Comparison of ENCODE assay signal across 14 cellular contexts in genomic region chr7:24505968-24506367, GRCh38.
DNase-seq lines count a peak whose midpoint lies in the region; ATAC-seq, FAIRE-seq and TF ChIP-seq lines count a peak whose summit lies in the region.
"Had no signal": no experiment of that assay in that cellular context is flagged by ENCODE, and none has a peak within 500 bp of the region (broad histone marks: within the 10 kb centered on the region; RNA-seq: fewer than 3 reads in every experiment).

No MANE protein-coding gene starts in this region.

- no peak overlapping the region for H2BK120ac ChIP-seq in H1 (replicated peaks; ENCODE audit: low read depth, low read length)

- H3K79me1 ChIP-seq in H1 (ENCODE audit: low read depth, low read length): no peaks in the 10 kb centered on the region

- H3K9ac ChIP-seq in H1 (replicated peaks in 1 of 4; ENCODE audit: extremely low read depth in 1 of 4, low read depth in 3 of 4, low read length in 3 of 4): no peak overlapping the region

- no peaks in the 10 kb centered on the region for H3K23me2 ChIP-seq in H1 (ENCODE audit: low read depth, low read length)

- no peak for TF ChIP-seq POLR2A in H1 (IDR thresholded peaks at IDR 0.05; ENCODE audit: control extremely low read depth in 1 of 2, low read depth in 2 of 2, low read length in 2 of 2)

- no peak overlapping the region for H3K14ac ChIP-seq in H1 (ENCODE audit: insufficient read length)

- H3K9me3 Mint-ChIP-seq in GM23338: no peaks in the 10 kb centered on the region
- H3K9me3 Mint-ChIP-seq: CD4-positive, alpha-beta memory T cell; HFFc6 had no signal

- H2AK5ac ChIP-seq in H1 (ENCODE audit: low read depth, low read length): no peak overlapping the region

- no peak overlapping the region for H3K4ac ChIP-seq in H1 (replicated peaks; ENCODE audit: insufficient read length, low read depth, low read length)

- H3K27ac ChIP-seq in GM23338 (ENCODE audit: low read depth) (no peak overlapping the region), H1 (ENCODE audit: low read depth, low read length) (0 out of 2 replicates have a peak overlapping the region, but pooled peaks have one; percentile 12)

- no peak overlapping the region for H4K5ac ChIP-seq in H1 (ENCODE audit: insufficient read length, low read depth, low read length)

- H3K27ac Mint-ChIP-seq in GM23338: no peak overlapping the region
- H3K27ac Mint-ChIP-seq: CD4-positive, alpha-beta memory T cell; HFFc6 had no signal

- TF ChIP-seq RAD21 in H1 (IDR thresholded peaks at IDR 0.05 in 1 of 2, conservative IDR thresholded peaks at IDR 0.05 in 1 of 2; ENCODE audit: low read depth in 2 of 2, low read length in 2 of 2): no peak; a peak in 1 of 4 replicates

- 78% methylated on average over 1 of the region's 1 CpG; no CpG with 5 or more reads in 1 of the 2 experiments for WGBS in H1 (ENCODE audit: extremely low coverage in 1 of 2, insufficient coverage in 1 of 2, insufficient read length in 1 of 2, insufficient replicate concordance in 2 of 2, low coverage in 1 of 2, low lambda C conversion rate in 2 of 2, missing lambda C conversion rate in 1 of 2), 2 experiments

- H3K27me3 ChIP-seq in GM23338 (ENCODE audit: insufficient read depth) (no peaks in the 10 kb centered on the region), H1 (replicated peaks in 1 of 4; ENCODE audit: control insufficient read depth in 3 of 4, extremely low read depth in 1 of 4, insufficient read depth in 3 of 4, low read length in 3 of 4) (no peaks in the 10 kb centered on the region)

- no peak for FAIRE-seq in H1 (lab: Jason Lieb, UNC)

- TF ChIP-seq CTCF in GM23338 (conservative IDR thresholded peaks at IDR 0.05; ENCODE audit: low read depth in 2 of 2) (no peak), H1 (IDR thresholded peaks at IDR 0.05; ENCODE audit: control extremely low read depth in 1 of 3, insufficient read depth in 1 of 3, low read depth in 1 of 3, low read length in 3 of 3) (no peak)

- no peak overlapping the region for H2BK5ac ChIP-seq in H1 (ENCODE audit: low read depth, low read length)

- H3F3A ChIP-seq in GM23338 (replicated peaks; ENCODE audit: low read depth): peaks cover 5% of the 10 kb centered on the region; the same call in 1 of the 2 replicates

- peaks cover 28% of the 10 kb centered on the region for H3K4me1 Mint-ChIP-seq in GM23338
- H3K4me1 Mint-ChIP-seq: CD4-positive, alpha-beta memory T cell had no signal

- POLR2A ChIA-PET in H1 (lab: Charles Lee; ENCODE audit: partially characterized antibody): interaction anchor here (0.8 to 2.0 kb wide), 2 partner anchors 17 to 97 kb away, joined by 5 to 7 read pairs; no protein-coding TSS in a partner anchor

- H3K36me3 Mint-ChIP-seq in GM23338 (ENCODE audit: low read depth): no peaks in the 10 kb centered on the region
- H3K36me3 Mint-ChIP-seq: CD4-positive, alpha-beta memory T cell had no signal

- H3K4me2 ChIP-seq in GM23338 (peak overlapping the region; percentile 33; the same call in 1 of the 2 replicates), H1 (ENCODE audit: insufficient read depth in 1 of 2, low read depth in 2 of 2, low read length in 2 of 2) (peak overlapping the region in 1 of 2 experiments; percentile 24; a peak in 1 of 4 replicates)

- H4K91ac ChIP-seq in H1 (replicated peaks; ENCODE audit: insufficient read length, low read length): no peak overlapping the region

- no peaks in the 10 kb centered on the region for H4K20me1 ChIP-seq in GM23338 (replicated peaks; ENCODE audit: insufficient read depth)
- no peaks in the 10 kb centered on the region for H4K20me1 ChIP-seq in H1 (replicated peaks in 1 of 2; ENCODE audit: control insufficient read depth in 1 of 2, insufficient read depth in 2 of 2, low read length in 2 of 2)

- H3K4me3 ChIP-seq in GM23338: no peak overlapping the region
- no peak overlapping the region for H3K4me3 ChIP-seq in H1 (ENCODE audit: extremely low read depth in 1 of 4, insufficient read depth in 2 of 4, low read depth in 3 of 4, low read length in 4 of 4)
- H3K4me3 ChIP-seq: HAP-1 had no signal

- ATAC-seq in GM23338: peak; percentile 34; the same call in 1 of the 3 replicates
- no peak for ATAC-seq in GM18870 (IDR thresholded peaks at IDR 0.05; ENCODE audit: unreplicated experiment)
- no peak for ATAC-seq in GM21423 (IDR thresholded peaks at IDR 0.05; ENCODE audit: unreplicated experiment)
- no peak for ATAC-seq in HG03025 (IDR thresholded peaks at IDR 0.05; ENCODE audit: low FRiP score, unreplicated experiment)

- H3K4me1 ChIP-seq in GM23338 (ENCODE audit: insufficient read depth) (peaks cover 39% of the 10 kb centered on the region), H1 (replicated peaks in 1 of 4; ENCODE audit: control insufficient read depth in 3 of 4, insufficient read depth in 4 of 4, low read length in 3 of 4) (peaks cover 0 to 7% (median 2%) of the 10 kb centered on the region in 4 experiments; a peak in 5 of 7 replicates)
- H3K4me1 ChIP-seq: HAP-1 had no signal

- H3K79me2 ChIP-seq in GM23338 (replicated peaks; ENCODE audit: insufficient read depth) (no peaks in the 10 kb centered on the region), H1 (ENCODE audit: control insufficient read depth in 1 of 2, insufficient read depth in 2 of 2, low read length in 2 of 2) (no peaks in the 10 kb centered on the region)

- CTCF ChIA-PET in H1 (lab: Charles Lee; ENCODE audit: partially characterized antibody): interaction anchor here (0.9 to 1.2 kb wide), 2 partner anchors 82 to 307 kb away, joined by 3 to 4 read pairs; no protein-coding TSS in a partner anchor

- H3K27me3 Mint-ChIP-seq in GM23338 (ENCODE audit: insufficient read depth, low read depth, poor library complexity): no peaks in the 10 kb centered on the region

- H3K56ac ChIP-seq in H1 (replicated peaks; ENCODE audit: insufficient read length, low read depth, low read length): no peak overlapping the region

- no peak overlapping the region for H4K8ac ChIP-seq in H1 (ENCODE audit: extremely low read depth, insufficient read depth, low read length)

- no peak overlapping the region for H2BK15ac ChIP-seq in H1 (ENCODE audit: low read length)

- no peak overlapping the region for H3K18ac ChIP-seq in H1 (ENCODE audit: extremely low read depth, low read length)

- H2BK20ac ChIP-seq in H1 (ENCODE audit: low read length): no peak overlapping the region

- no peak overlapping the region for H2BK12ac ChIP-seq in H1 (ENCODE audit: low read depth, low read length)

- H2AFZ ChIP-seq in GM23338: no peak overlapping the region
- no peak overlapping the region for H2AFZ ChIP-seq in H1 (ENCODE audit: low read length)

- H3K36me3 ChIP-seq in GM23338 (ENCODE audit: insufficient read depth) (no peaks in the 10 kb centered on the region), H1 (ENCODE audit: control insufficient read depth in 2 of 4, insufficient read depth in 4 of 4, low read length in 3 of 4) (no peaks in the 10 kb centered on the region)
- H3K36me3 ChIP-seq: HAP-1 had no signal

- no peak overlapping the region for H3K4me3 Mint-ChIP-seq in GM23338
- H3K4me3 Mint-ChIP-seq: CD4-positive, alpha-beta memory T cell; HFFc6 had no signal

- H3K9me3 ChIP-seq in H1 (ENCODE audit: insufficient read depth in 2 of 2, low read depth in 1 of 2, low read length in 1 of 2): no peaks in the 10 kb centered on the region
- H3K9me3 ChIP-seq: HAP-1 had no signal

- no peak for TF ChIP-seq EP300 in H1 (IDR thresholded peaks at IDR 0.05; ENCODE audit: borderline replicate concordance in 1 of 2, low read depth in 2 of 2, low read length in 2 of 2)

- H3K9me2 ChIP-seq in GM23338 (ENCODE audit: insufficient read depth): no peaks in the 10 kb centered on the region

- DNase-seq in GM23338 (ENCODE audit: low spot score) (peak; percentile 15), H1 (ENCODE audit: low read depth in 1 of 2, low spot score in 2 of 2) (no peak), iPS DF 19.7 (ENCODE audit: low read depth, low spot score) (peak; percentile 35)
- DNase-seq: C1 segment of cervical spinal cord; CD4-positive, alpha-beta memory T cell; COR-L47; DMS153; DND-41; GOT3; HFFc6 had no signal

- no peak overlapping the region for H3K23ac ChIP-seq in H1 (ENCODE audit: insufficient read length)

TF ChIP-seq in H1, 55 proteins besides CTCF, POLR2A, EP300 and RAD21:
- TF ChIP-seq SAP30 (IDR thresholded peaks at IDR 0.05; ENCODE audit: insufficient read depth, insufficient replicate concordance, low read length): no peak
- no peak for TF ChIP-seq EGR1 (IDR thresholded peaks at IDR 0.05; ENCODE audit: borderline replicate concordance, low read depth, low read length)
- TF ChIP-seq NRF1 (IDR thresholded peaks at IDR 0.05; ENCODE audit: low read depth, low read length): no peak
- no peak for TF ChIP-seq SP2 (IDR thresholded peaks at IDR 0.05; ENCODE audit: low read length)
- no peak for TF ChIP-seq JUND (IDR thresholded peaks at IDR 0.05; ENCODE audit: low read length)
- no peak for TF ChIP-seq RFX5 (IDR thresholded peaks at IDR 0.05; ENCODE audit: borderline replicate concordance, low read depth, low read length)
- TF ChIP-seq TCF12 (IDR thresholded peaks at IDR 0.05; ENCODE audit: low read depth, low read length): no peak
- TF ChIP-seq NANOG (IDR thresholded peaks at IDR 0.05; ENCODE audit: insufficient read depth, low read depth, low read length, poor library complexity, severe bottlenecking): no peak
- TF ChIP-seq CEBPB (IDR thresholded peaks at IDR 0.05; ENCODE audit: low read depth, low read length): no peak
- no peak for TF ChIP-seq CHD1 (IDR thresholded peaks at IDR 0.05; ENCODE audit: low read depth, low read length)
- no peak for TF ChIP-seq MAX (IDR thresholded peaks at IDR 0.05)
- no peak for TF ChIP-seq KDM4A (IDR thresholded peaks at IDR 0.05; ENCODE audit: low read depth, low read length, severe bottlenecking)
- TF ChIP-seq RNF2 (IDR thresholded peaks at IDR 0.05; ENCODE audit: borderline replicate concordance, low read depth, low read length, missing control alignments, poor library complexity, severe bottlenecking): no peak
- no peak for TF ChIP-seq ASH2L (IDR thresholded peaks at IDR 0.05; ENCODE audit: low read length)
- TF ChIP-seq EZH2 (IDR thresholded peaks at IDR 0.05; ENCODE audit: low read depth, low read length, severe bottlenecking): no peak

Comparison
In these comparisons a context has a peak if more than half of its experiments do, and no peak if none do; other contexts are left out.
1. DNase-seq: peak in GM23338 (single experiment) and iPS DF 19.7 (single experiment); none in H1 (0 of 2).